In the genomic region with DNA sequence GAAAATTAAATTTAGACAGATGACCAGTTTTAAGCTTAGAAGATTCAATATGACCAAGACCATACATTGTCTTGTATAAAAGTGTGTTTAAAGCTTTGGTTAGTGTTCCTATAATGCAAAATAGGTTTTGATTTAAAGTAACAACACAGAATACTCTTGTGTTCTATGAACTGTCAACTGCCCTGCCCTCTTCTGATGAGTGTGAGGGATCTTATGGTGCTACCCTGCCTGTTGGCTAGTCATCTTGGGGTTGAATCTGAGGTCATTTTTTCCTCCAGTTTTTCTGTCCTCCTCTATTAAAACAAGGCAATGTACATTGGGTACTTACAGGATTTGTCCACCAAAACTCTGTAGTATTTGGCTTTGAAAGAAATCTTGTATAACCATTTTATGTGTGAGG, we compare ENCODE assay signal across 14 cellular contexts.
DNase-seq lines count a peak whose midpoint lies in the region; ATAC-seq and TF ChIP-seq lines count a peak whose summit lies in the region.
"Had no signal": no experiment of that assay in that cellular context is flagged by ENCODE, and none has a peak within 500 bp of the region (broad histone marks: within the 10 kb centered on the region; RNA-seq: fewer than 3 reads in every experiment).

No MANE protein-coding gene starts in this region.

- POLR2A ChIA-PET in A673 (lab: Charles Lee; ENCODE audit: low non-redundant PET), result interaction anchor here (0.5 kb wide), 1 partner anchor 38 kb away, joined by 3 read pairs; no protein-coding TSS in a partner anchor

- peak in 1 of 2 donors; percentile 27 for ATAC-seq in CD4-positive, CD25-positive, alpha-beta regulatory T cell (ENCODE audit: low read depth in 2 of 2)
- ATAC-seq in memory B cell (ENCODE audit: low read depth) (no peak), HG03139 (IDR thresholded peaks at IDR 0.05; ENCODE audit: unreplicated experiment) (no peak)
- ATAC-seq: foreskin keratinocyte had no signal

- H3K4me1 ChIP-seq in A673 (ENCODE audit: insufficient read depth, low read length, poor library complexity, severe bottlenecking) (peaks cover 87% of the 10 kb centered on the region), neural progenitor cell (peaks cover 7% of the 10 kb centered on the region), MM.1S (ENCODE audit: low read length) (peaks cover 22% of the 10 kb centered on the region)
- H3K4me1 ChIP-seq in CD4-positive, CD25-positive, alpha-beta regulatory T cell (ENCODE audit: control insufficient read depth, insufficient read depth, low read length, poor library complexity, severe bottlenecking), result peaks cover 88% of the 10 kb centered on the region

- H3K4me2 ChIP-seq in neural progenitor cell, result no peak overlapping the region
- no peak overlapping the region for H3K4me2 ChIP-seq in MM.1S (ENCODE audit: low read depth, low read length)

- no TSS peak for BruUV-seq in A673 (replicated peaks; lab: Mats Ljungman, UMichigan)

- no peaks in the 10 kb centered on the region for H3K36me3 Mint-ChIP-seq in CD4-positive, CD25-positive, alpha-beta regulatory T cell
- H3K36me3 Mint-ChIP-seq in activated T-helper 2 cell treated with anti-CD3 and anti-CD28 coated beads, Interferon-gamma antibody, Interleukin-2, Interleukin-4, amounts not matched to agents 10 μg/mL and 5 μg/mL and 100 μg/mL, durations not matched to agents 14 hours and 24 hours and 36 hours (ENCODE audit: low read depth), result peaks cover 16% of the 10 kb centered on the region
- H3K36me3 Mint-ChIP-seq in memory B cell (peaks cover 6% of the 10 kb centered on the region), neural progenitor cell (peaks cover 2% of the 10 kb centered on the region)

- H3F3A ChIP-seq in neural progenitor cell (ENCODE audit: low read depth) (no peaks in the 10 kb centered on the region), MM.1S (ENCODE audit: insufficient read depth, low read length) (peaks cover 9% of the 10 kb centered on the region)

- H3K9me2 ChIP-seq in MM.1S (replicated peaks; ENCODE audit: insufficient read depth, low read length), result no peaks in the 10 kb centered on the region

- intact Hi-C loops in A673 (cut with micrococcal nuclease; ENCODE audit: unreplicated experiment), result no loop called here
- intact Hi-C loops in activated T-helper 2 cell treated with anti-CD3 and anti-CD28 coated beads, Interferon-gamma antibody, Interleukin-2, Interleukin-4, amounts not matched to agents 10 μg/mL and 5 μg/mL and 100 μg/mL, durations not matched to agents 14 hours and 24 hours and 36 hours (cut with micrococcal nuclease), result no loop called here

- no peak for TF ChIP-seq CTCF in A673 (conservative IDR thresholded peaks at IDR 0.05; ENCODE audit: low read depth, low read length)
- no peak for TF ChIP-seq CTCF in neural progenitor cell (IDR thresholded peaks at IDR 0.05)
- TF ChIP-seq CTCF in MM.1S (IDR thresholded peaks at IDR 0.05; ENCODE audit: low read length), result no peak

- no peaks in the 10 kb centered on the region for H3K27me3 Mint-ChIP-seq in CD4-positive, CD25-positive, alpha-beta regulatory T cell
- no peaks in the 10 kb centered on the region for H3K27me3 Mint-ChIP-seq in activated T-helper 2 cell treated with anti-CD3 and anti-CD28 coated beads, Interferon-gamma antibody, Interleukin-2, Interleukin-4, amounts not matched to agents 10 μg/mL and 5 μg/mL and 100 μg/mL, durations not matched to agents 14 hours and 24 hours and 36 hours (ENCODE audit: low read depth)
- no peaks in the 10 kb centered on the region for H3K27me3 Mint-ChIP-seq in memory B cell
- H3K27me3 Mint-ChIP-seq in neural progenitor cell (ENCODE audit: insufficient read depth, low read depth), result no peaks in the 10 kb centered on the region

- peaks cover 57 to 98% (median 70%) of the 10 kb centered on the region in 4 donors for H3K4me1 Mint-ChIP-seq in CD4-positive, CD25-positive, alpha-beta regulatory T cell
- peaks cover 77% of the 10 kb centered on the region for H3K4me1 Mint-ChIP-seq in activated T-helper 2 cell treated with anti-CD3 and anti-CD28 coated beads, Interferon-gamma antibody, Interleukin-2, Interleukin-4, amounts not matched to agents 10 μg/mL and 5 μg/mL and 100 μg/mL, durations not matched to agents 14 hours and 24 hours and 36 hours (ENCODE audit: low read depth)
- H3K4me1 Mint-ChIP-seq in memory B cell (peaks cover 56% of the 10 kb centered on the region), neural progenitor cell (peaks cover 20% of the 10 kb centered on the region)

- H3K27ac Mint-ChIP-seq in CD4-positive, CD25-positive, alpha-beta regulatory T cell, result peak overlapping the region; percentile 87 to 95 (median 87)
- no peak overlapping the region for H3K27ac Mint-ChIP-seq in activated T-helper 2 cell treated with anti-CD3 and anti-CD28 coated beads, Interferon-gamma antibody, Interleukin-2, Interleukin-4, amounts not matched to agents 10 μg/mL and 5 μg/mL and 100 μg/mL, durations not matched to agents 14 hours and 24 hours and 36 hours
- peak overlapping the region; percentile 58 for H3K27ac Mint-ChIP-seq in memory B cell
- no peak overlapping the region for H3K27ac Mint-ChIP-seq in neural progenitor cell

- H3K36me3 ChIP-seq in A673 (ENCODE audit: insufficient read depth, low read length, poor library complexity, severe bottlenecking) (no peaks in the 10 kb centered on the region), neural progenitor cell (no peaks in the 10 kb centered on the region), MM.1S (replicated peaks; ENCODE audit: insufficient read depth, low read length) (peaks cover 5% of the 10 kb centered on the region; the same call in 1 of the 2 replicates)
- H3K36me3 ChIP-seq in CD4-positive, CD25-positive, alpha-beta regulatory T cell (ENCODE audit: control insufficient read depth, insufficient read depth, low read length), result no peaks in the 10 kb centered on the region
- H3K36me3 ChIP-seq: right atrium auricular region had no signal

- H2AFZ ChIP-seq in neural progenitor cell (replicated peaks) (no peak overlapping the region), MM.1S (ENCODE audit: low read length) (no peak overlapping the region)

- no peaks in the 10 kb centered on the region for H3K9me3 ChIP-seq in A673 (ENCODE audit: low read depth, low read length, poor library complexity, severe bottlenecking)
- no peaks in the 10 kb centered on the region for H3K9me3 ChIP-seq in CD4-positive, CD25-positive, alpha-beta regulatory T cell (ENCODE audit: control insufficient read depth in 2 of 2, low read length in 2 of 2)
- no peaks in the 10 kb centered on the region for H3K9me3 ChIP-seq in neural progenitor cell (ENCODE audit: low read depth)
- H3K9me3 ChIP-seq in MM.1S (replicated peaks; ENCODE audit: insufficient read depth, low read length), result no peaks in the 10 kb centered on the region
- H3K9me3 ChIP-seq: Caco-2, right atrium auricular region had no signal

- DNase-seq in A673 (ENCODE audit: low spot score) (no peak), memory B cell (ENCODE audit: low spot score in 2 of 2) (no peak), neural progenitor cell (ENCODE audit: low spot score) (no peak), MM.1S (no peak)
- peak in 1 of 3 donors; percentile 37 for DNase-seq in CD4-positive, CD25-positive, alpha-beta regulatory T cell
- DNase-seq in activated T-helper 2 cell treated with anti-CD3 and anti-CD28 coated beads, Interferon-gamma antibody, Interleukin-2, Interleukin-4, amounts not matched to agents 10 μg/mL and 5 μg/mL and 100 μg/mL, durations not matched to agents 14 hours and 24 hours and 36 hours (ENCODE audit: low spot score), result no peak
- DNase-seq: Caco-2, foreskin keratinocyte, NCI-H1930, NCI-H748 treated with DMSO at 0.1 percent for 48 hours, RPMI8226 had no signal

- H3K27ac ChIP-seq in A673 (ENCODE audit: low read depth, low read length, poor library complexity, severe bottlenecking), result peak overlapping the region; percentile 9
- H3K27ac ChIP-seq in CD4-positive, CD25-positive, alpha-beta regulatory T cell (ENCODE audit: insufficient read depth, low read length, poor library complexity, severe bottlenecking), result no peak overlapping the region
- no peak overlapping the region for H3K27ac ChIP-seq in neural progenitor cell
- no peak overlapping the region for H3K27ac ChIP-seq in MM.1S (ENCODE audit: low read length)
- H3K27ac ChIP-seq: foreskin keratinocyte, HL-60 had no signal

- H4K20me1 ChIP-seq in neural progenitor cell (ENCODE audit: low read depth) (peaks cover 79% of the 10 kb centered on the region), MM.1S (ENCODE audit: insufficient read depth, low read length) (peaks cover 46% of the 10 kb centered on the region)

- no peaks in the 10 kb centered on the region for H3K9me3 Mint-ChIP-seq in CD4-positive, CD25-positive, alpha-beta regulatory T cell
- H3K9me3 Mint-ChIP-seq in activated T-helper 2 cell treated with anti-CD3 and anti-CD28 coated beads, Interferon-gamma antibody, Interleukin-2, Interleukin-4, amounts not matched to agents 10 μg/mL and 5 μg/mL and 100 μg/mL, durations not matched to agents 14 hours and 24 hours and 36 hours, result no peaks in the 10 kb centered on the region
- H3K9me3 Mint-ChIP-seq in memory B cell, result no peaks in the 10 kb centered on the region
- no peaks in the 10 kb centered on the region for H3K9me3 Mint-ChIP-seq in neural progenitor cell

- H3K4me3 Mint-ChIP-seq in CD4-positive, CD25-positive, alpha-beta regulatory T cell, result peak overlapping the region; percentile 27 to 82 (median 73)
- peak overlapping the region; percentile 40 for H3K4me3 Mint-ChIP-seq in activated T-helper 2 cell treated with anti-CD3 and anti-CD28 coated beads, Interferon-gamma antibody, Interleukin-2, Interleukin-4, amounts not matched to agents 10 μg/mL and 5 μg/mL and 100 μg/mL, durations not matched to agents 14 hours and 24 hours and 36 hours (ENCODE audit: low read depth)
- H3K4me3 Mint-ChIP-seq in memory B cell (no peak overlapping the region), neural progenitor cell (no peak overlapping the region)

- H3K9ac ChIP-seq in neural progenitor cell (no peak overlapping the region), MM.1S (ENCODE audit: low read length) (no peak overlapping the region)

- peaks cover 95% of the 10 kb centered on the region for H3K79me2 ChIP-seq in neural progenitor cell (ENCODE audit: low read depth)
- peaks cover 100% of the 10 kb centered on the region for H3K79me2 ChIP-seq in MM.1S (ENCODE audit: low read length)

- H3K27me3 ChIP-seq in A673 (replicated peaks; ENCODE audit: insufficient read depth, low read depth, low read length, poor library complexity), result no peaks in the 10 kb centered on the region
- no peaks in the 10 kb centered on the region for H3K27me3 ChIP-seq in CD4-positive, CD25-positive, alpha-beta regulatory T cell (ENCODE audit: control insufficient read depth, insufficient read depth, low read length)
- H3K27me3 ChIP-seq in neural progenitor cell, result no peaks in the 10 kb centered on the region
- no peaks in the 10 kb centered on the region for H3K27me3 ChIP-seq in MM.1S (replicated peaks; ENCODE audit: insufficient read depth, low read length)
- H3K27me3 ChIP-seq: foreskin keratinocyte, right atrium auricular region had no signal

- no peak overlapping the region for H3K4me3 ChIP-seq in A673 (ENCODE audit: low read depth, low read length, poor library complexity, severe bottlenecking)
- peak overlapping the region; percentile 66 for H3K4me3 ChIP-seq in CD4-positive, CD25-positive, alpha-beta regulatory T cell (ENCODE audit: low read depth, low read length)
- no peak overlapping the region for H3K4me3 ChIP-seq in neural progenitor cell
- H3K4me3 ChIP-seq in MM.1S (ENCODE audit: low read length), result no peak overlapping the region
- H3K4me3 ChIP-seq: right atrium auricular region had no signal

- CTCF ChIA-PET in A673 (lab: Charles Lee), result no interaction called here

Comparison
In these comparisons a context has a peak if more than half of its experiments do, and no peak if none do; other contexts are left out.
1. H3K27ac Mint-ChIP-seq: peak in CD4-positive, CD25-positive, alpha-beta regulatory T cell (3 of 3) and memory B cell (single experiment); none in activated T-helper 2 cell treated with anti-CD3 and anti-CD28 coated beads, Interferon-gamma antibody, Interleukin-2, Interleukin-4, amounts not matched to agents 10 μg/mL and 5 μg/mL and 100 μg/mL, durations not matched to agents 14 hours and 24 hours and 36 hours (single experiment) and neural progenitor cell (single experiment).
2. H3K4me3 Mint-ChIP-seq: peak in CD4-positive, CD25-positive, alpha-beta regulatory T cell (4 of 4) and activated T-helper 2 cell treated with anti-CD3 and anti-CD28 coated beads, Interferon-gamma antibody, Interleukin-2, Interleukin-4, amounts not matched to agents 10 μg/mL and 5 μg/mL and 100 μg/mL, durations not matched to agents 14 hours and 24 hours and 36 hours (single experiment); none in memory B cell (single experiment) and neural progenitor cell (single experiment).